ENCODE assay signal across 8 cellular contexts in the genomic region with DNA sequence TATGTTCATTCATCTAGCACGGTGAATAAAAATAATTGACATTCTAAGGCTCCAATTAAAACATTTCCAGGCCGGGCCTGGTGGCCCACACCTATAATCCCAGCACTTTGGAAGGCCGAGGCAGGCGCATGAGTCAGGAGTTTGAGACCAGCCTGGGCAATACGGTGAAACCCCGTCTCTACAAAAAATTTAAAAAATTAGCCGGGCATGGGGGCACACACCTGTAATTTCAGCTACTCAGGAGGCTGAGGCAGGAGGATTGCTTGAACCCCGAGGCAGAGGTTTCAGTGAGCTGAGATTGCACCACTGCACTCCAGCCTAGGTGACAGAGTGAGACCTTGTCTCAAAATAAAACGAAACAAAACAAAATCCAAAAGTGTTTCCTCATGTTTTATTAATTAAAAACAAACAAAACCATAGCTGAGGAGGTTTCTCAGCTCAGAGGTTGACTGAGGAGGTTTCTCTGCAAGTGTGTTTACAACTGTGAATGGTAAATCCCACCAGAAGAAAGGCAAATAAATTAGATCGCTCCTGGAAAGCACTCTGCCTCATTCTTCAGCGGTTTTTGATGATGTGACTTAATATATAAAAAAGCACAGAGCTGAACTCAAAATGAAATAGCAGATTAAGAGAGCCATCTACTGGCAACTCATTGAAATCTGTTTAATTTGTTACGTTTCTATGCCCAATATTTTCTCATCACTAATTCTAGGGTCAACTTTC. TPM values are rescaled to one million over a fixed set of nuclear protein-coding genes. Genes with fewer than 3 reads are reported as not detected.
A peak's percentile ranks its signal among the peaks of the same experiment; 100 is the strongest.
DNase-seq lines count a peak whose midpoint lies in the region; ATAC-seq and TF ChIP-seq lines count a peak whose summit lies in the region.

No MANE protein-coding gene starts in this region.

- H3K36me3 Mint-ChIP-seq in activated CD4-positive, alpha-beta T cell treated with anti-CD3 and anti-CD28 coated beads, Interleukin-2, amount 10 ng/mL, durations not matched to agents 7 days and 5 days (ENCODE audit: low read depth): no peaks in the 10 kb centered on the region

- no peak overlapping the region for H3K4ac ChIP-seq in mesendoderm (ENCODE audit: low read depth, low read length)

- no peak overlapping the region for H3K27ac ChIP-seq in coronary artery
- H3K27ac ChIP-seq in mesendoderm (ENCODE audit: low read depth, low read length): no peak overlapping the region

- no peaks in the 10 kb centered on the region for H3K79me2 ChIP-seq in mesendoderm (ENCODE audit: control insufficient read depth, insufficient read depth, low read length)

- H3K4me3 ChIP-seq in coronary artery: peak overlapping the region; percentile 57
- no peak overlapping the region for H3K4me3 ChIP-seq in mesendoderm (ENCODE audit: low read length)

- no CpG with 5 or more reads among the region's 12 CpGs for WGBS in mesendoderm (ENCODE audit: extremely low coverage, insufficient coverage, low lambda C conversion rate)

- H2BK5ac ChIP-seq in mesendoderm (ENCODE audit: low read length): no peak overlapping the region

- no peak overlapping the region for H4K8ac ChIP-seq in mesendoderm (ENCODE audit: low read depth, low read length)

- TF ChIP-seq CTCF in coronary artery (IDR thresholded peaks at IDR 0.05): peak; percentile 40

- no peaks in the 10 kb centered on the region for H3K4me1 ChIP-seq in mesendoderm (ENCODE audit: control insufficient read depth, low read depth, low read length)

- no peak overlapping the region for H3K27ac Mint-ChIP-seq in activated CD4-positive, alpha-beta T cell treated with anti-CD3 and anti-CD28 coated beads, Interleukin-2, amount 10 ng/mL, durations not matched to agents 7 days and 5 days

- peak; percentile 56 for DNase-seq in COLO829 (ENCODE audit: low spot score)
- DNase-seq in NOMO-1 treated with DMSO at 0.1 percent for 48 hours (lab: John Stamatoyannopoulos, UW; ENCODE audit: unreplicated experiment): peak; percentile 58
- DNase-seq in coronary artery (ENCODE audit: low spot score): no peak
- peak; percentile 37 for DNase-seq in mesendoderm
- DNase-seq in activated CD4-positive, alpha-beta T cell treated with anti-CD3 and anti-CD28 coated beads, Interleukin-2, amount 10 ng/mL, durations not matched to agents 7 days and 5 days: no peak

- H2BK120ac ChIP-seq in mesendoderm (ENCODE audit: low read depth, low read length): no peak overlapping the region

- H3K4me3 Mint-ChIP-seq in activated CD4-positive, alpha-beta T cell treated with anti-CD3 and anti-CD28 coated beads, Interleukin-2, amount 10 ng/mL, durations not matched to agents 7 days and 5 days: no peak overlapping the region

- H3K4me1 Mint-ChIP-seq in activated CD4-positive, alpha-beta T cell treated with anti-CD3 and anti-CD28 coated beads, Interleukin-2, amount 10 ng/mL, durations not matched to agents 7 days and 5 days: no peaks in the 10 kb centered on the region

- peaks cover 25% of the 10 kb centered on the region for H3K27me3 Mint-ChIP-seq in activated CD4-positive, alpha-beta T cell treated with anti-CD3 and anti-CD28 coated beads, Interleukin-2, amount 10 ng/mL, durations not matched to agents 7 days and 5 days

- no peak overlapping the region for H2AK5ac ChIP-seq in mesendoderm (ENCODE audit: low read length)

- H3K4me2 ChIP-seq in mesendoderm (ENCODE audit: low read length): no peak overlapping the region

- no peak overlapping the region for H3K23ac ChIP-seq in mesendoderm (ENCODE audit: low read length)

- no peak overlapping the region for H3K9ac ChIP-seq in mesendoderm (ENCODE audit: low read length)

- POLR2A ChIA-PET in activated CD4-positive, alpha-beta T cell treated with anti-CD3 and anti-CD28 coated beads, Interleukin-2, amount 10 ng/mL, durations not matched to agents 7 days and 5 days (lab: Charles Lee): no interaction called here

- no peaks in the 10 kb centered on the region for H3K79me1 ChIP-seq in mesendoderm (ENCODE audit: low read length)

- H2BK15ac ChIP-seq in mesendoderm (replicated peaks; ENCODE audit: low read depth): no peak overlapping the region

- H3K18ac ChIP-seq in mesendoderm (ENCODE audit: low read length): no peak overlapping the region

- no peaks in the 10 kb centered on the region for H3K36me3 ChIP-seq in mesendoderm (ENCODE audit: control insufficient read depth, insufficient read depth, low read length)

- H3K9me3 Mint-ChIP-seq in activated CD4-positive, alpha-beta T cell treated with anti-CD3 and anti-CD28 coated beads, Interleukin-2, amount 10 ng/mL, durations not matched to agents 7 days and 5 days: no peaks in the 10 kb centered on the region

- CTCF ChIA-PET in activated CD4-positive, alpha-beta T cell treated with anti-CD3 and anti-CD28 coated beads, Interleukin-2, amount 10 ng/mL, durations not matched to agents 7 days and 5 days (lab: Charles Lee): interaction anchor here (0.8 to 1.2 kb wide), 3 partner anchors 30 to 124 kb away, joined by 3 read pairs; no protein-coding TSS in a partner anchor

- H3K27me3 ChIP-seq in mesendoderm (ENCODE audit: insufficient read depth, low read length, poor library complexity): no peaks in the 10 kb centered on the region

- no peak overlapping the region for H3K56ac ChIP-seq in mesendoderm (ENCODE audit: low read length)

- H4K5ac ChIP-seq in mesendoderm (ENCODE audit: low read length): no peak overlapping the region

- ATAC-seq in HG03432 (IDR thresholded peaks at IDR 0.05; ENCODE audit: unreplicated experiment) (peak; percentile 44), GM19023 (IDR thresholded peaks at IDR 0.05; ENCODE audit: unreplicated experiment) (no peak), GM21447 (IDR thresholded peaks at IDR 0.05; ENCODE audit: unreplicated experiment) (no peak)

RNA-seq across cellular contexts. Expression of a gene that starts 37.7 kb away (rescaled TPM):
- 8.4 TPM for polyA plus RNA-seq in mesendoderm (2013, experiment 1 of 2)
- polyA plus RNA-seq in mesendoderm (2013, experiment 2 of 2): 8.8 TPM
- 10 to 100 TPM; 12.1 to 16.4 TPM for total RNA-seq in activated CD4-positive, alpha-beta T cell treated with anti-CD3 and anti-CD28 coated beads, Interleukin-2, amount 10 ng/mL, durations not matched to agents 7 days and 5 days

RNA-seq across cellular contexts. Expression of a gene that starts 58.1 kb away (rescaled TPM):
- 20.9 TPM for polyA plus RNA-seq in mesendoderm (2013, experiment 1 of 2)
- 17.9 TPM for polyA plus RNA-seq in mesendoderm (2013, experiment 2 of 2)
- total RNA-seq in activated CD4-positive, alpha-beta T cell treated with anti-CD3 and anti-CD28 coated beads, Interleukin-2, amount 10 ng/mL, durations not matched to agents 7 days and 5 days: 1 to 10 TPM; 5.0 to 7.5 TPM

Comparison
In these comparisons a context has a peak if more than half of its experiments do, and no peak if none do; other contexts are left out.
1. DNase-seq: peak in COLO829 (single experiment), NOMO-1 treated with DMSO at 0.1 percent for 48 hours (single experiment) and mesendoderm (single experiment); none in coronary artery (single experiment) and activated CD4-positive, alpha-beta T cell treated with anti-CD3 and anti-CD28 coated beads, Interleukin-2, amount 10 ng/mL, durations not matched to agents 7 days and 5 days (single experiment).